1 cellular context compared by ENCODE assay signal in genomic region chr20:57275334-57275733, GRCh38.
TF ChIP-seq lines count a peak whose summit lies in the region.

No MANE protein-coding gene starts in this region.

TF ChIP-seq in K562, 482 proteins besides CTCF, POLR2A, EP300 and RAD21:
- TF ChIP-seq SRSF3 (IDR thresholded peaks at IDR 0.05; ENCODE audit: insufficient read depth, low read length) (no peak), RBM25 (IDR thresholded peaks at IDR 0.05; ENCODE audit: low read depth, low read length, severe bottlenecking) (peak; percentile 57), POLR2H (tag; IDR thresholded peaks at IDR 0.05; ENCODE audit: low read depth) (no peak)
